In the genomic region with DNA sequence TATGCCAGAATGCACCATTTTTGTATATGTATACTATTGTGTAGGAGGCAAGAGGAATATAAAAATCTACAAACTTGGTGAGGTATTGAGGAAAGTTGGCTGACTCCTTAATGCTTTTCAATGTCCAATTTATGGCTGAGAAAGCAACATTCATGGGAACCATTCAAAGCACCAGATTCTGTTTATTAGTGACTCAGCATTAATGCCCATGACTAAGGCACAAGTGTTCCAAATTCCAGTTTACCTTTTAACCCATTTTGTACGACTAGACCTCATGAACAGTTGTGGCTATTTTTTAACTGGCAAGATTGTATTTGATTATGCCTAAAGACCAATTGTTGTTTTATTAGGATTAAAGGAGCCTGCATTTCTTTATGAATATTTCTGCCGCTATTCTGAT, we compare ENCODE assay signal across 24 cellular contexts.
"Had no signal": no experiment of that assay in that cellular context is flagged by ENCODE, and none has a peak within 500 bp of the region (broad histone marks: within the 10 kb centered on the region; RNA-seq: fewer than 3 reads in every experiment).

No MANE protein-coding gene starts in this region.

- FAIRE-seq: TTC549 had no signal

- H3K36me3 Mint-ChIP-seq: activated CD8-positive, alpha-beta memory T cell treated with anti-CD3 and anti-CD28 coated beads, Interleukin-2, amount 10 ng/mL, durations not matched to agents 7 days and 5 days; activated naive CD4-positive, alpha-beta T cell treated with anti-CD3 and anti-CD28 coated beads, Interleukin-2, amount 50 U/mL, for 24 hours had no signal

- DNase-seq: activated B cell treated with CpG ODN at 0.5 μM for 24 hours; activated CD4-positive, alpha-beta T cell treated with anti-CD3 and anti-CD28 coated beads for 1 hour; activated CD4-positive, alpha-beta T cell treated with anti-CD3 and anti-CD28 coated beads, Interleukin-2, amount 50 U/mL, for 48 hours; activated CD8-positive, alpha-beta memory T cell treated with anti-CD3 and anti-CD28 coated beads, Interleukin-2, amount 10 ng/mL, durations not matched to agents 7 days and 5 days; activated effector memory CD4-positive, alpha-beta T cell treated with Interleukin-2 at 50 U/mL for 16 hours; activated naive CD4-positive, alpha-beta T cell; activated T-cell treated with anti-CD3 and anti-CD28 coated beads, Interleukin-2, amount 50 U/mL, for 24 hours; aorta; body of pancreas; Karpas-422; NCI-H1105 treated with DMSO at 0.1 percent for 48 hours; NCI-H1436 treated with DMSO at 0.1 percent for 48 hours; NCI-H187; NCI-H2081; NCI-H510A treated with DMSO at 0.1 percent for 48 hours; NCI-H69; SHP77 treated with DMSO at 0.1 percent for 48 hours; T-helper 2 cell; T1000 had no signal

- H3K4me3 ChIP-seq: body of pancreas had no signal

- H3K9me3 Mint-ChIP-seq: activated B cell treated with CpG ODN at 0.5 μM for 24 hours; activated naive CD4-positive, alpha-beta T cell treated with anti-CD3 and anti-CD28 coated beads, Interleukin-2, amount 50 U/mL, for 24 hours; activated T-cell treated with anti-CD3 and anti-CD28 coated beads, Interleukin-2, amount 50 U/mL, for 24 hours; activated T-helper 1 cell treated with anti-CD3 and anti-CD28 coated beads, Interleukin-12 subunit alpha, Interleukin-12 subunit beta, Interleukin-2, Interleukin-4 antibody, amounts not matched to agents 30 ng/mL and 10 ng/mL and 1 ng/mL, durations not matched to agents 14 hours and 24 hours and 36 hours; central memory CD8-positive, alpha-beta T cell had no signal

- H3K9me3 ChIP-seq: body of pancreas had no signal

- H3K4me1 Mint-ChIP-seq: activated CD4-positive, alpha-beta T cell treated with anti-CD3 and anti-CD28 coated beads, Interleukin-2, amount 10 ng/mL, durations not matched to agents 24 days and 14 days; activated naive CD4-positive, alpha-beta T cell treated with anti-CD3 and anti-CD28 coated beads, Interleukin-2, amount 50 U/mL, for 24 hours; central memory CD8-positive, alpha-beta T cell had no signal

- H3K27me3 Mint-ChIP-seq: activated B cell treated with CpG ODN at 0.5 μM for 24 hours; activated CD8-positive, alpha-beta memory T cell treated with anti-CD3 and anti-CD28 coated beads, Interleukin-2, amount 10 ng/mL, durations not matched to agents 7 days and 5 days; activated naive CD4-positive, alpha-beta T cell treated with anti-CD3 and anti-CD28 coated beads, Interleukin-2, amount 50 U/mL, for 24 hours; activated T-cell treated with anti-CD3 and anti-CD28 coated beads, Interleukin-2, amount 50 U/mL, for 24 hours; central memory CD8-positive, alpha-beta T cell had no signal

- ATAC-seq: activated CD8-positive, alpha-beta memory T cell treated with anti-CD3 and anti-CD28 coated beads, Interleukin-2, amount 10 ng/mL, durations not matched to agents 7 days and 5 days; body of pancreas had no signal

- H3K4me3 Mint-ChIP-seq: activated B cell treated with CpG ODN at 0.5 μM for 24 hours; activated CD4-positive, alpha-beta T cell treated with anti-CD3 and anti-CD28 coated beads, Interleukin-2, amount 10 ng/mL, durations not matched to agents 24 days and 14 days; activated CD8-positive, alpha-beta memory T cell treated with anti-CD3 and anti-CD28 coated beads, Interleukin-2, amount 10 ng/mL, durations not matched to agents 7 days and 5 days; activated naive CD4-positive, alpha-beta T cell treated with anti-CD3 and anti-CD28 coated beads, Interleukin-2, amount 50 U/mL, for 24 hours; activated T-cell treated with anti-CD3 and anti-CD28 coated beads, Interleukin-2, amount 50 U/mL, for 24 hours; activated T-helper 1 cell treated with anti-CD3 and anti-CD28 coated beads, Interleukin-12 subunit alpha, Interleukin-12 subunit beta, Interleukin-2, Interleukin-4 antibody, amounts not matched to agents 30 ng/mL and 10 ng/mL and 1 ng/mL, durations not matched to agents 14 hours and 24 hours and 36 hours; central memory CD8-positive, alpha-beta T cell had no signal

- H3K27ac Mint-ChIP-seq: activated B cell treated with CpG ODN at 0.5 μM for 24 hours; activated CD4-positive, alpha-beta T cell treated with anti-CD3 and anti-CD28 coated beads, Interleukin-2, amount 10 ng/mL, durations not matched to agents 24 days and 14 days; activated CD8-positive, alpha-beta memory T cell treated with anti-CD3 and anti-CD28 coated beads, Interleukin-2, amount 10 ng/mL, durations not matched to agents 7 days and 5 days; activated naive CD4-positive, alpha-beta T cell treated with anti-CD3 and anti-CD28 coated beads, Interleukin-2, amount 50 U/mL, for 24 hours; activated T-cell treated with anti-CD3 and anti-CD28 coated beads, Interleukin-2, amount 50 U/mL, for 24 hours; activated T-helper 1 cell treated with anti-CD3 and anti-CD28 coated beads, Interleukin-12 subunit alpha, Interleukin-12 subunit beta, Interleukin-2, Interleukin-4 antibody, amounts not matched to agents 30 ng/mL and 10 ng/mL and 1 ng/mL, durations not matched to agents 14 hours and 24 hours and 36 hours had no signal
